Comparison of ENCODE assay signal across 10 cellular contexts in genomic region chr20:49853640-49854039, GRCh38. TPM values are rescaled to one million over a fixed set of nuclear protein-coding genes. Genes with fewer than 3 reads are reported as not detected.
DNase-seq lines count a peak whose midpoint lies in the region; ATAC-seq, FAIRE-seq and TF ChIP-seq lines count a peak whose summit lies in the region.
"Had no signal": no experiment of that assay in that cellular context is flagged by ENCODE, and none has a peak within 500 bp of the region (broad histone marks: within the 10 kb centered on the region; RNA-seq: fewer than 3 reads in every experiment).

No MANE protein-coding gene starts in this region.

- peak; percentile 56 for FAIRE-seq in islet of Langerhans (lab: Jason Lieb, UNC)

- no peak for TF ChIP-seq CTCF in astrocyte of the spinal cord (IDR thresholded peaks at IDR 0.05; ENCODE audit: low read depth, low read length)

- ATAC-seq in GM18520 (IDR thresholded peaks at IDR 0.05; ENCODE audit: unreplicated experiment), result no peak
- ATAC-seq in HG02870 (IDR thresholded peaks at IDR 0.05; ENCODE audit: unreplicated experiment), result no peak
- ATAC-seq in GM21529 (IDR thresholded peaks at IDR 0.05; ENCODE audit: unreplicated experiment), result no peak
- ATAC-seq: activated naive CD4-positive, alpha-beta T cell treated with anti-CD3 and anti-CD28 coated beads, Interleukin-2, amount 50 U/mL, for 72 hours had no signal

- no peak overlapping the region for H3K4me3 ChIP-seq in astrocyte of the spinal cord (ENCODE audit: low read depth, low read length)
- H3K4me3 ChIP-seq: BLaER1 treated with 17β-estradiol and CSF1 and Interleukin-3, amounts not matched to agents 10 nM and 100 nM had no signal

- in situ Hi-C loops in astrocyte of the spinal cord (cut with HindIII; ENCODE audit: low sequenced_read_pairs), result no loop called here

- DNase-seq in A172 (ENCODE audit: low spot score) (peak; percentile 92), HPDE6-E6E7 (ENCODE audit: extremely low spot score) (peak; percentile 100), astrocyte of the spinal cord (ENCODE audit: low read depth, low spot score) (peak; percentile 72)
- no peak for DNase-seq in activated naive CD4-positive, alpha-beta T cell treated with anti-CD3 and anti-CD28 coated beads, Interleukin-2, amount 50 U/mL, for 16 hours

RNA-seq across cellular contexts. Expression of gene SLC9A8, which starts 41.0 kb away (rescaled TPM):
- 9.9 and 10.6 TPM in 2 replicates for total RNA-seq in A172 (2014; rRNA removed; shearing (Covaris generic))
